15 cellular contexts compared by ENCODE assay signal in genomic region chr20:9253140-9253539, GRCh38.
DNase-seq lines count a peak whose midpoint lies in the region; ATAC-seq, FAIRE-seq and TF ChIP-seq lines count a peak whose summit lies in the region.
"Had no signal": no experiment of that assay in that cellular context is flagged by ENCODE, and none has a peak within 500 bp of the region (broad histone marks: within the 10 kb centered on the region; RNA-seq: fewer than 3 reads in every experiment).

No MANE protein-coding gene starts in this region.

- peaks cover 8% of the 10 kb centered on the region for H3K4me1 Mint-ChIP-seq in nephron progenitor cell
- H3K4me1 Mint-ChIP-seq in activated CD8-positive, alpha-beta memory T cell treated with anti-CD3 and anti-CD28 coated beads, Interleukin-2, amount 10 ng/mL, durations not matched to agents 7 days and 5 days = no peaks in the 10 kb centered on the region
- H3K4me1 Mint-ChIP-seq: CD4-positive, CD25-positive, alpha-beta regulatory T cell had no signal

- H3K9ac ChIP-seq in HepG2 (ENCODE audit: insufficient read depth, low read depth, low read length) = no peak overlapping the region
- H3K9ac ChIP-seq: BLaER1 had no signal

- H3K4me1 ChIP-seq in HepG2 (ENCODE audit: insufficient read depth, low read length) = no peaks in the 10 kb centered on the region
- no peaks in the 10 kb centered on the region for H3K4me1 ChIP-seq in right lobe of liver
- no peaks in the 10 kb centered on the region for H3K4me1 ChIP-seq in vagina
- H3K4me1 ChIP-seq: BLaER1 had no signal

- TF ChIP-seq RAD21 in HepG2 (CRISPR knock-in tag; IDR thresholded peaks at IDR 0.05) = no peak

- CTCF ChIA-PET in HepG2 (lab: Yijun Ruan, JAX; ENCODE audit: low intra/inter-chr PET ratio, low total read pairs) = no interaction called here
- CTCF ChIA-PET in activated CD8-positive, alpha-beta memory T cell treated with anti-CD3 and anti-CD28 coated beads, Interleukin-2, amount 10 ng/mL, durations not matched to agents 7 days and 5 days (lab: Charles Lee) = no interaction called here

- H2AFZ ChIP-seq in HepG2 (ENCODE audit: low read length) = no peak overlapping the region

- H3K9me3 ChIP-seq in HepG2 (ENCODE audit: low read length) = no peaks in the 10 kb centered on the region
- H3K9me3 ChIP-seq in right lobe of liver = no peaks in the 10 kb centered on the region
- no peaks in the 10 kb centered on the region for H3K9me3 ChIP-seq in vagina
- H3K9me3 ChIP-seq: BLaER1, HAP-1 had no signal

- no peak for TF ChIP-seq CTCF in HepG2 (CRISPR knock-in tag; IDR thresholded peaks at IDR 0.05)
- TF ChIP-seq CTCF in right lobe of liver (IDR thresholded peaks at IDR 0.05) = no peak
- no peak for TF ChIP-seq CTCF in nephron progenitor cell (IDR thresholded peaks at IDR 0.05)
- no peak for TF ChIP-seq CTCF in vagina (IDR thresholded peaks at IDR 0.05)

- H3K4me3 ChIP-seq in HepG2 (replicated peaks in 1 of 3; ENCODE audit: insufficient read depth in 1 of 3, low read depth in 2 of 3, low read length in 3 of 3) (no peak overlapping the region), right lobe of liver (no peak overlapping the region), vagina (no peak overlapping the region)
- H3K4me3 ChIP-seq: BLaER1, HAP-1 had no signal

- no peak overlapping the region for H3K4me2 ChIP-seq in HepG2 (ENCODE audit: low read depth, low read length)
- H3K4me2 ChIP-seq: BLaER1 had no signal

- no peak for DNase-seq in HepG2 (ENCODE audit: low spot score)
- DNase-seq in right lobe of liver = no peak
- no peak for DNase-seq in left colon
- no peak for DNase-seq in nephron progenitor cell
- DNase-seq in stimulated activated CD4-positive, alpha-beta T cell treated with anti-CD3 and anti-CD28 coated beads, Interleukin-4, amount 100 ng/mL, for 1 hour = no peak
- DNase-seq in vagina (ENCODE audit: extremely low spot score in 2 of 2) = no peak
- DNase-seq in NCI-H446 (lab: John Stamatoyannopoulos, UW) = no peak
- DNase-seq in activated CD8-positive, alpha-beta memory T cell treated with anti-CD3 and anti-CD28 coated beads, Interleukin-2, amount 10 ng/mL, durations not matched to agents 7 days and 5 days = no peak
- DNase-seq: AML-193; CD4-positive, CD25-positive, alpha-beta regulatory T cell; DMS 273 treated with DMSO at 0.1 percent for 48 hours; GOT3 had no signal

- in situ Hi-C loops in HepG2 (cut with HindIII; ENCODE audit: extremely low pct_ligation_motif_present, low pct_unique_long_range_greater_than_20kb) = no loop called here

- no peaks in the 10 kb centered on the region for H3K36me3 ChIP-seq in HepG2 (replicated peaks in 1 of 2; ENCODE audit: control insufficient read depth in 1 of 2, insufficient read depth in 2 of 2, low read length in 2 of 2)
- no peaks in the 10 kb centered on the region for H3K36me3 ChIP-seq in right lobe of liver
- H3K36me3 ChIP-seq in vagina = no peaks in the 10 kb centered on the region
- H3K36me3 ChIP-seq: BLaER1, HAP-1 had no signal

- no peaks in the 10 kb centered on the region for H3K9me3 Mint-ChIP-seq in nephron progenitor cell
- no peaks in the 10 kb centered on the region for H3K9me3 Mint-ChIP-seq in activated CD8-positive, alpha-beta memory T cell treated with anti-CD3 and anti-CD28 coated beads, Interleukin-2, amount 10 ng/mL, durations not matched to agents 7 days and 5 days (ENCODE audit: low read depth)

- POLR2A ChIA-PET in HepG2 (lab: Yijun Ruan, JAX) = no interaction called here

- 1% methylated on average over 4 of the region's 4 CpGs for WGBS in HepG2 (ENCODE audit: low lambda C conversion rate)
- WGBS in right lobe of liver (ENCODE audit: insufficient coverage, low coverage, low lambda C conversion rate, missing lambda C conversion rate) = 35% methylated on average over 4 of the region's 4 CpGs

- BruUV-seq in HepG2 (replicated peaks; lab: Mats Ljungman, UMichigan) = no TSS peak

- peaks cover 7% of the 10 kb centered on the region for H3K36me3 Mint-ChIP-seq in nephron progenitor cell (ENCODE audit: low read depth)
- H3K36me3 Mint-ChIP-seq in activated CD8-positive, alpha-beta memory T cell treated with anti-CD3 and anti-CD28 coated beads, Interleukin-2, amount 10 ng/mL, durations not matched to agents 7 days and 5 days = no peaks in the 10 kb centered on the region
- H3K36me3 Mint-ChIP-seq: CD4-positive, CD25-positive, alpha-beta regulatory T cell had no signal

- no peaks in the 10 kb centered on the region for H4K20me1 ChIP-seq in HepG2 (ENCODE audit: insufficient read depth, low read length)
- H4K20me1 ChIP-seq: BLaER1 had no signal

- no peak for TF ChIP-seq EP300 in HepG2 (IDR thresholded peaks at IDR 0.05; ENCODE audit: low read depth in 2 of 2, low read length in 2 of 2)
- TF ChIP-seq EP300 in HepG2 (CRISPR knock-in tag; IDR thresholded peaks at IDR 0.05; ENCODE audit: borderline replicate concordance) = no peak

- no peaks in the 10 kb centered on the region for H3K27me3 Mint-ChIP-seq in nephron progenitor cell (ENCODE audit: low read depth, poor library complexity)
- H3K27me3 Mint-ChIP-seq in activated CD8-positive, alpha-beta memory T cell treated with anti-CD3 and anti-CD28 coated beads, Interleukin-2, amount 10 ng/mL, durations not matched to agents 7 days and 5 days = no peaks in the 10 kb centered on the region
- H3K27me3 Mint-ChIP-seq: CD4-positive, CD25-positive, alpha-beta regulatory T cell had no signal

- ATAC-seq in HepG2 (no peak; the same call in 2 of the 3 replicates), right lobe of liver (no peak), left colon (peak; percentile 34)
- ATAC-seq in activated CD8-positive, alpha-beta memory T cell treated with anti-CD3 and anti-CD28 coated beads, Interleukin-2, amount 10 ng/mL, durations not matched to agents 7 days and 5 days = no peak

- peak overlapping the region; percentile 5 for H3K27ac Mint-ChIP-seq in nephron progenitor cell
- no peak overlapping the region for H3K27ac Mint-ChIP-seq in activated CD8-positive, alpha-beta memory T cell treated with anti-CD3 and anti-CD28 coated beads, Interleukin-2, amount 10 ng/mL, durations not matched to agents 7 days and 5 days
- H3K27ac Mint-ChIP-seq: CD4-positive, CD25-positive, alpha-beta regulatory T cell had no signal

- H3K79me2 ChIP-seq in HepG2 (ENCODE audit: insufficient read depth, low read length) = no peaks in the 10 kb centered on the region

- no peak for FAIRE-seq in HepG2 (lab: Jason Lieb, UNC)

- TF ChIP-seq POLR2A in HepG2 (IDR thresholded peaks at IDR 0.05; ENCODE audit: insufficient read depth in 1 of 2, low read depth in 2 of 2, low read length in 2 of 2) (no peak), right lobe of liver (IDR thresholded peaks at IDR 0.05) (no peak), vagina (IDR thresholded peaks at IDR 0.05) (no peak)

- no peaks in the 10 kb centered on the region for H3K27me3 ChIP-seq in HepG2 (ENCODE audit: control insufficient read depth in 1 of 2, insufficient read depth in 2 of 2, low read length in 2 of 2)
- H3K27me3 ChIP-seq in right lobe of liver = no peaks in the 10 kb centered on the region
- no peaks in the 10 kb centered on the region for H3K27me3 ChIP-seq in vagina
- H3K27me3 ChIP-seq: BLaER1 had no signal

- H3K4me3 Mint-ChIP-seq in nephron progenitor cell = no peak overlapping the region
- no peak overlapping the region for H3K4me3 Mint-ChIP-seq in activated CD8-positive, alpha-beta memory T cell treated with anti-CD3 and anti-CD28 coated beads, Interleukin-2, amount 10 ng/mL, durations not matched to agents 7 days and 5 days
- H3K4me3 Mint-ChIP-seq: CD4-positive, CD25-positive, alpha-beta regulatory T cell had no signal

- H3K27ac ChIP-seq in HepG2 (ENCODE audit: extremely low read length, insufficient read depth, low read length) (no peak overlapping the region), right lobe of liver (no peak overlapping the region), vagina (no peak overlapping the region)
- H3K27ac ChIP-seq: 22Rv1, BLaER1 had no signal

- intact Hi-C loops in HepG2 (cut with micrococcal nuclease; ENCODE audit: unreplicated experiment) (no loop called here), right lobe of liver (cut with DNase I) (no loop called here), left colon (cut with DNase I, micrococcal nuclease) (no loop called here), vagina (cut with DNase I) (no loop called here)

TF ChIP-seq in HepG2, 621 proteins besides CTCF, POLR2A, EP300 and RAD21:
- TF ChIP-seq MXI1 (IDR thresholded peaks at IDR 0.05; ENCODE audit: borderline replicate concordance, low read depth, low read length) (0 out of 3 replicates have a peak, but pooled peaks have one; percentile 9), PAX8 (CRISPR knock-in tag; IDR thresholded peaks at IDR 0.05; ENCODE audit: borderline replicate concordance) (no peak), DR1 (CRISPR knock-in tag; IDR thresholded peaks at IDR 0.05) (no peak), ZNF225 (CRISPR knock-in tag; IDR thresholded peaks at IDR 0.05) (no peak), ZBTB10 (CRISPR knock-in tag; IDR thresholded peaks at IDR 0.05; ENCODE audit: borderline replicate concordance) (no peak), ZNF562 (CRISPR knock-in tag; IDR thresholded peaks at IDR 0.05; ENCODE audit: borderline replicate concordance) (no peak), ZNF205 (CRISPR knock-in tag; IDR thresholded peaks at IDR 0.05) (no peak)
